8 cellular contexts compared by ENCODE assay signal in the genomic region with DNA sequence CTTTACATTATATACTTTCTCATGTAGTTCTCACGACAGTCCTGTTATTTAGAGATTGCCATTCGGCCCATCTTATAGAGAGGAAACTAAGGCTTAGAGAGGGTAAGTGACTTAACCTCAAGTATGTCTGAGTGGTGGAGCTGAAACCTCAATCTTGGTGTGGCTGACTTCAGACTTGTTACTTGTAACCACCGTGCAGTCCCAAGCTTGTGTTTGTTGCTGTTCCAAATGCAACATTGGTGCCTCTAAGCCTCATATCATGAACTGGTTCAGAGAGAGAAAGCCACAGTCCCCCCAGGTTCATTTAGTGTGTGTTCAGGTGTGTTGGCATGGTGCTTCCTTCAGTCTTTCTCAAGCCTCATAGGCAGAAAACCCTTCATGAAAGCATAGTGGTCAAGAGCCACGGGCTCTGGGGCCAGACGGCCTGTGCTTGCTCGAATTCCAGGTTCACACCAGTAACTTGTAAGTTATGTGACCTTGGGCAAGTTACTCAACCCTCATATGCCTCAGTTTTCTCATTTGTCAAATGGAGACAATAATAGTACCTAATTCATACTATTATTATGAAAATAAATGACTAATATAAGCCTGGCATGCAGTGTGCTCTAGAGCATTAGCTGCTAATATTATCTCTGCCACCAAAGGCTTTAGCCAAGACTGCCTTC. TPM values are rescaled to one million over a fixed set of nuclear protein-coding genes. Genes with fewer than 3 reads are reported as not detected.
DNase-seq lines count a peak whose midpoint lies in the region; ATAC-seq and TF ChIP-seq lines count a peak whose summit lies in the region.

No MANE protein-coding gene starts in this region.

- H3K27me3 ChIP-seq in OCI-LY3 (ENCODE audit: low read depth, low read length) = no peaks in the 10 kb centered on the region
- H3K27me3 ChIP-seq in psoas muscle (ENCODE audit: insufficient read depth in 3 of 3, low read length in 2 of 3) = no peaks in the 10 kb centered on the region

- H3K36me3 ChIP-seq in OCI-LY3 (replicated peaks; ENCODE audit: low read depth, low read length) = peaks cover 2% of the 10 kb centered on the region
- no peaks in the 10 kb centered on the region for H3K36me3 ChIP-seq in psoas muscle (ENCODE audit: insufficient read depth in 1 of 2, low read depth in 1 of 2)

- H3K4me1 ChIP-seq in OCI-LY3 (ENCODE audit: low read length) (peaks cover 39% of the 10 kb centered on the region), psoas muscle (no peaks in the 10 kb centered on the region)

- H4K20me1 ChIP-seq in OCI-LY3 (ENCODE audit: insufficient read depth, low read length) = no peaks in the 10 kb centered on the region

- ATAC-seq in GM18868 (IDR thresholded peaks at IDR 0.05; ENCODE audit: unreplicated experiment) (peak; percentile 81), HG02610 (IDR thresholded peaks at IDR 0.05; ENCODE audit: unreplicated experiment) (peak; percentile 74), psoas muscle (no peak)

- H2AFZ ChIP-seq in OCI-LY3 (ENCODE audit: low read depth, low read length) = peak overlapping the region; percentile 32; the same call in 1 of the 2 replicates

- H3K79me2 ChIP-seq in OCI-LY3 (ENCODE audit: low read length) = no peaks in the 10 kb centered on the region

- H3K9ac ChIP-seq in OCI-LY3 (ENCODE audit: low read length) = no peak overlapping the region

- TF ChIP-seq CTCF in OCI-LY3 (IDR thresholded peaks at IDR 0.05; ENCODE audit: low read depth, low read length) (no peak), psoas muscle (IDR thresholded peaks at IDR 0.05) (no peak)

- peak; percentile 80 for DNase-seq in myocyte (ENCODE audit: low read depth)
- no peak for DNase-seq in psoas muscle
- DNase-seq in NAMALWA (ENCODE audit: low spot score) = no peak
- DNase-seq in GM19238 (ENCODE audit: insufficient read length, low spot score) = no peak
- no peak for DNase-seq in effector CD8-positive, alpha-beta T cell (lab: John Stamatoyannopoulos, UW)

- no peak overlapping the region; the same call in 1 of the 2 replicates for H3K4me2 ChIP-seq in OCI-LY3 (ENCODE audit: low read length)

- 47 to 57% (median 49%) methylated on average over 6 of the region's 6 CpGs for WGBS in psoas muscle, 3 donors

- H3K4me3 ChIP-seq in OCI-LY3 (ENCODE audit: low read length) = no peak overlapping the region
- H3K4me3 ChIP-seq in psoas muscle = no peak overlapping the region

- intact Hi-C loops in psoas muscle (cut with DNase I) = no loop called here

- H3K27ac ChIP-seq in OCI-LY3 (ENCODE audit: low read length) (no peak overlapping the region; the same call in 1 of the 2 replicates), psoas muscle (no peak overlapping the region)

- no peaks in the 10 kb centered on the region for H3K9me3 ChIP-seq in OCI-LY3 (ENCODE audit: insufficient read depth, low read length)
- H3K9me3 ChIP-seq in psoas muscle = no peaks in the 10 kb centered on the region

RNA-seq across cellular contexts. Expression of gene CDH1, which starts 39.9 kb away (rescaled TPM):
- 0.11 TPM in 1 of 2 replicates, not detected in the other for total RNA-seq in myocyte
- 2.7 TPM for polyA plus RNA-seq in myocyte (2012)
- under 1 TPM in 2 of 4 donors, not detected in 2; 0.24 to 0.63 TPM for total RNA-seq in psoas muscle
- polyA plus RNA-seq in psoas muscle = under 1 TPM; 0.04 to 0.09 (median 0.06) TPM

Comparison
In these comparisons a context has a peak if more than half of its experiments do, and no peak if none do; other contexts are left out.
1. ATAC-seq: peak in GM18868 (single experiment) and HG02610 (single experiment); none in psoas muscle (0 of 4).